26 cellular contexts compared by ENCODE assay signal in genomic region chr19:23346696-23347095, GRCh38. TPM values are rescaled to one million over a fixed set of nuclear protein-coding genes. Genes with fewer than 3 reads are reported as not detected.
A peak's percentile ranks its signal among the peaks of the same experiment; 100 is the strongest.
DNase-seq lines count a peak whose midpoint lies in the region; ATAC-seq, FAIRE-seq and TF ChIP-seq lines count a peak whose summit lies in the region.
"Had no signal": no experiment of that assay in that cellular context is flagged by ENCODE, and none has a peak within 500 bp of the region (broad histone marks: within the 10 kb centered on the region; RNA-seq: fewer than 3 reads in every experiment).

No MANE protein-coding gene starts in this region.

- H3K4me1 ChIP-seq in liver (ENCODE audit: control insufficient read depth in 4 of 4, insufficient read depth in 4 of 4, low read length in 3 of 4) (no peaks in the 10 kb centered on the region), HepG2 (ENCODE audit: insufficient read depth, low read length) (no peaks in the 10 kb centered on the region)
- H3K4me1 ChIP-seq: BE2C, SJCRH30 had no signal

- H3K9me3 ChIP-seq in liver (ENCODE audit: control insufficient read depth in 4 of 4, low read length in 3 of 4) (peaks cover 46 to 91% (median 66%) of the 10 kb centered on the region in 4 donors), HepG2 (ENCODE audit: low read length) (peaks cover 87% of the 10 kb centered on the region)
- H3K9me3 ChIP-seq: BE2C had no signal

- no peak for FAIRE-seq in HepG2 (lab: Jason Lieb, UNC)
- FAIRE-seq: GM12891, H1, K562, RCC 7860 had no signal

- BruUV-seq in HepG2 (replicated peaks; lab: Mats Ljungman, UMichigan), result no TSS peak

- peak overlapping the region in 2 of 3 donors; percentile 41 to 90 for H3K4me3 ChIP-seq in liver (ENCODE audit: low read depth in 1 of 3, low read length in 3 of 3)
- H3K4me3 ChIP-seq in HepG2 (replicated peaks in 1 of 3; ENCODE audit: insufficient read depth in 1 of 3, low read depth in 2 of 3, low read length in 3 of 3), result no peak overlapping the region
- H3K4me3 ChIP-seq: K562, SJCRH30 had no signal

- WGBS in liver, result 97% methylated on average over 7 of the region's 7 CpGs
- whole genome bisulfite sequencing in HepG2 (ENCODE audit: low lambda C conversion rate), result 98% methylated on average over 7 of the region's 7 CpGs

- no peak overlapping the region for H3K4me2 ChIP-seq in HepG2 (ENCODE audit: low read depth, low read length)

- H3K79me2 ChIP-seq in HepG2 (ENCODE audit: insufficient read depth, low read length), result peaks cover 2% of the 10 kb centered on the region

- no peak for TF ChIP-seq POLR2A in HepG2 (IDR thresholded peaks at IDR 0.05; ENCODE audit: insufficient read depth in 1 of 2, low read depth in 2 of 2, low read length in 2 of 2)

- ATAC-seq in HepG2 (no peak), HG03039 (IDR thresholded peaks at IDR 0.05; ENCODE audit: unreplicated experiment) (no peak), HG02610 (IDR thresholded peaks at IDR 0.05; ENCODE audit: unreplicated experiment) (no peak)
- ATAC-seq: HCT116, K562 had no signal

- DNase-seq in HepG2 (ENCODE audit: low spot score) (no peak), inferior parietal cortex (ENCODE audit: extremely low spot score) (peak; percentile 18), putamen (ENCODE audit: low spot score) (peak; percentile 74), NCI-H1694 treated with DMSO at 0.1 percent for 48 hours (lab: John Stamatoyannopoulos, UW) (no peak)
- DNase-seq: BE2C, Calu3, DMS79 treated with DMSO at 0.1 percent for 48 hours, GF-D8, Kasumi-1, MV-4-11, NCI-H1105 treated with DMSO at 0.1 percent for 48 hours, NCI-H146, NCI-H2029, NCI-H446, NCI-H524 treated with DMSO at 0.1 percent for 48 hours, NCI-H774, SJCRH30 had no signal

- no peak overlapping the region for H3K27ac ChIP-seq in liver (ENCODE audit: low read depth in 1 of 2, low read length in 2 of 2)
- no peak overlapping the region for H3K27ac ChIP-seq in HepG2 (ENCODE audit: extremely low read length, insufficient read depth, low read length)
- H3K27ac ChIP-seq: 22Rv1, SJCRH30 had no signal

- in situ Hi-C loops in HepG2 (cut with HindIII; ENCODE audit: extremely low pct_ligation_motif_present, low pct_unique_long_range_greater_than_20kb), result no loop called here

- POLR2A ChIA-PET in HepG2 (lab: Yijun Ruan, JAX), result no interaction called here

- intact Hi-C loops in HepG2 (cut with micrococcal nuclease; ENCODE audit: unreplicated experiment), result no loop called here

- H4K20me1 ChIP-seq in HepG2 (ENCODE audit: insufficient read depth, low read length), result no peaks in the 10 kb centered on the region

- H3K27me3 ChIP-seq in liver (ENCODE audit: control insufficient read depth in 4 of 4, insufficient read depth in 4 of 4, low read length in 3 of 4) (no peaks in the 10 kb centered on the region), HepG2 (ENCODE audit: control insufficient read depth in 1 of 2, insufficient read depth in 2 of 2, low read length in 2 of 2) (no peaks in the 10 kb centered on the region)
- H3K27me3 ChIP-seq: BE2C, SJCRH30 had no signal

- TF ChIP-seq EP300 in HepG2 (IDR thresholded peaks at IDR 0.05; ENCODE audit: low read depth in 2 of 2, low read length in 2 of 2) (no peak), HepG2 (CRISPR knock-in tag; IDR thresholded peaks at IDR 0.05; ENCODE audit: borderline replicate concordance) (no peak)

- TF ChIP-seq RAD21 in liver (IDR thresholded peaks at IDR 0.05) (no peak), HepG2 (CRISPR knock-in tag; IDR thresholded peaks at IDR 0.05) (no peak)

- CTCF ChIA-PET in HepG2 (lab: Yijun Ruan, JAX; ENCODE audit: low intra/inter-chr PET ratio, low total read pairs), result no interaction called here

- H3K9ac ChIP-seq in liver (ENCODE audit: low read depth in 1 of 2, low read length in 2 of 2) (no peak overlapping the region), HepG2 (ENCODE audit: insufficient read depth, low read depth, low read length) (no peak overlapping the region)

- H3K36me3 ChIP-seq in liver (ENCODE audit: control insufficient read depth in 4 of 4, insufficient read depth in 3 of 4, low read depth in 1 of 4, low read length in 3 of 4), result peaks cover 2 to 59% (median 42%) of the 10 kb centered on the region in 4 donors
- H3K36me3 ChIP-seq in HepG2 (replicated peaks in 1 of 2; ENCODE audit: control insufficient read depth in 1 of 2, insufficient read depth in 2 of 2, low read length in 2 of 2), result peaks cover 9 to 29% of the 10 kb centered on the region in 2 experiments; a peak in 4 of 5 replicates

- H2AFZ ChIP-seq in HepG2 (ENCODE audit: low read length), result no peak overlapping the region

- TF ChIP-seq CTCF in liver (IDR thresholded peaks at IDR 0.05; ENCODE audit: low read depth, low read length, missing input control) (no peak), HepG2 (CRISPR knock-in tag; IDR thresholded peaks at IDR 0.05) (no peak)

TF ChIP-seq in liver, 16 proteins besides CTCF, POLR2A, EP300 and RAD21 (continues in another document):
- TF ChIP-seq RXRA (IDR thresholded peaks at IDR 0.05) (no peak), REST (IDR thresholded peaks at IDR 0.05) (no peak)

TF ChIP-seq in HepG2, 621 proteins besides CTCF, POLR2A, EP300 and RAD21:
- TF ChIP-seq ZMAT3 (CRISPR knock-in tag; conservative IDR thresholded peaks at IDR 0.05) (no peak), TOE1 (CRISPR knock-in tag; IDR thresholded peaks at IDR 0.05) (no peak), NR1H2 (CRISPR knock-in tag; IDR thresholded peaks at IDR 0.05; ENCODE audit: borderline replicate concordance, low read depth) (no peak), HDAC6 (IDR thresholded peaks at IDR 0.05; ENCODE audit: low read depth, low read length) (no peak), ELK4 (CRISPR knock-in tag; IDR thresholded peaks at IDR 0.05; ENCODE audit: borderline replicate concordance) (no peak), IRX3 (CRISPR knock-in tag; IDR thresholded peaks at IDR 0.05; ENCODE audit: borderline replicate concordance, low read depth) (no peak), ZNF777 (CRISPR knock-in tag; IDR thresholded peaks at IDR 0.05) (no peak), PATZ1 (CRISPR knock-in tag; IDR thresholded peaks at IDR 0.05) (no peak), ZC3H4 (CRISPR knock-in tag; IDR thresholded peaks at IDR 0.05; ENCODE audit: borderline replicate concordance) (no peak)

RNA-seq across cellular contexts. Expression of gene ZNF91, which starts 48.6 kb away (rescaled TPM):
- 10 to 100 TPM; 19.3 to 25.9 TPM for total RNA-seq in liver
- 1 to 10 TPM; 2.9 to 9.1 TPM for polyA plus RNA-seq in liver
- 21.5 and 30.7 TPM in 2 replicates for total RNA-seq in HepG2 (2016; rRNA removed; fragmentation: Illumina TruSeq; extraction: Trizol)
- total RNA-seq in HepG2 (2016; cell fraction: cytosol; rRNA removed; fragmentation: Illumina TruSeq; extraction: Trizol; ENCODE audit: low read depth), result 7.1 and 8.4 TPM in 2 replicates
- total RNA-seq in HepG2 (2016; cell fraction: insoluble cytoplasmic fraction; rRNA removed; fragmentation: Illumina TruSeq; extraction: Trizol), result 19.7 and 29.0 TPM in 2 replicates
- 14.1 and 19.3 TPM in 2 replicates for total RNA-seq in HepG2 (2016; cell fraction: membrane; rRNA removed; fragmentation: Illumina TruSeq; extraction: Trizol)
- total RNA-seq in HepG2 (2016; cell fraction: nucleus; rRNA removed; fragmentation: Illumina TruSeq; extraction: Trizol), result 32.7 and 36.3 TPM in 2 replicates
- polyA plus RNA-seq in HepG2 (2011; rRNA removed), result 19.4 and 19.6 TPM in 2 replicates
- 16.0 and 22.2 TPM in 2 replicates for polyA plus RNA-seq in HepG2 (2011; cell fraction: cytosol; rRNA removed)
- polyA plus RNA-seq in HepG2 (2011; cell fraction: nucleus; rRNA removed), result 27.4 and 37.5 TPM in 2 replicates
- polyA plus RNA-seq in HepG2 (2012), result 14.0 and 14.4 TPM in 2 replicates
- polyA plus RNA-seq in HepG2 (2016; cell fraction: cytosol; fragmentation: Illumina TruSeq; extraction: Trizol; ENCODE audit: low read depth), result 1.1 and 1.4 TPM in 2 replicates
- polyA plus RNA-seq in HepG2 (2016; cell fraction: insoluble cytoplasmic fraction; fragmentation: Illumina TruSeq; extraction: Trizol; ENCODE audit: low read depth), result 13.1 and 14.1 TPM in 2 replicates
- polyA plus RNA-seq in HepG2 (2016; cell fraction: membrane; fragmentation: Illumina TruSeq; extraction: Trizol; ENCODE audit: low read depth), result 2.0 and 3.9 TPM in 2 replicates
- polyA plus RNA-seq in HepG2 (2016; cell fraction: nucleus; fragmentation: Illumina TruSeq; extraction: Trizol; ENCODE audit: insufficient read depth, low read depth), result 18.2 and 18.6 TPM in 2 replicates
- 20.0 and 43.5 TPM in 2 replicates for polyA minus RNA-seq in HepG2 (2011; rRNA and poly(A)+ RNA removed; ENCODE audit: low replicate concordance)
- polyA minus RNA-seq in HepG2 (2011; cell fraction: cytosol; rRNA and poly(A)+ RNA removed), result 23.2 and 40.4 TPM in 2 replicates
- polyA minus RNA-seq in HepG2 (2011; cell fraction: nucleus; rRNA and poly(A)+ RNA removed), result 84.8 and 108 TPM in 2 replicates

Comparison
In these comparisons a context has a peak if more than half of its experiments do, and no peak if none do; other contexts are left out.
1. H3K4me3 ChIP-seq: peak in liver (2 of 3); none in HepG2 (0 of 3).
2. DNase-seq: peak in inferior parietal cortex (single experiment) and putamen (single experiment); none in HepG2 (single experiment) and NCI-H1694 treated with DMSO at 0.1 percent for 48 hours (single experiment).